ENCODE assay signal across 12 cellular contexts in the genomic region with DNA sequence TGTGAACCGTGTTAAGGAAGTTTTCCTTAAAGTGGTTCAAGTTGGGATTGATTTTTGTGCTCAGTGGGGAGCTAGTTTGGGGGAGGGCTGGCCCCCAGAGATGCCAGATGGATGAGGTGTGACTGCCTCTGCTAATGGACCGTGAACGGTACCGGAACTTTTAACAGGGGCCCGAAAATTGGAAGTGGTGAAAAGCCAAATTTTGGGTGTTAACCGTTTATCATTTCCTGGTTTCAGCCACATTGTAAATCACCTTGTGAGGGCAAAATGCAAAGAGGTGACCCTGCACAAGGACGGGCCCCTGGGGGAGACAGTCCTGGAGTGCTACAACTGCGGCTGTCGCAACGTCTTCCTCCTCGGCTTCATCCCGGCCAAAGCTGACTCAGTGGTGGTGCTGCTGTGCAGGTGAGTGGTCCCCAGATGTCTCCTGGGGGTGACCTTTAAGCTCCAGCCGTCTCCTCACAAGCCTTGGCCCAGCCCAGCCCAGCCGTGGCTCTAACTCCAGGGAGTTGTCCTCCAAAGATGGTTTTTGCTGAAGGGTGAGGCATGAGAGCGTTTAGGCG. TPM values are rescaled to one million over a fixed set of nuclear protein-coding genes. Genes with fewer than 3 reads are reported as not detected.
A peak's percentile ranks its signal among the peaks of the same experiment; 100 is the strongest.
DNase-seq lines count a peak whose midpoint lies in the region; ATAC-seq and TF ChIP-seq lines count a peak whose summit lies in the region.
"Had no signal": no experiment of that assay in that cellular context is flagged by ENCODE, and none has a peak within 500 bp of the region (broad histone marks: within the 10 kb centered on the region; RNA-seq: fewer than 3 reads in every experiment).

No MANE protein-coding gene starts in this region.

- peaks cover 94 to 98% (median 98%) of the 10 kb centered on the region in 11 experiments for H4K20me1 ChIP-seq in BLaER1 treated with 17β-estradiol and CSF1 and Interleukin-3, amounts not matched to agents 10 nM and 100 nM

- TF ChIP-seq CTCF in RWPE1 (conservative IDR thresholded peaks at IDR 0.05; ENCODE audit: low read depth), result no peak
- TF ChIP-seq CTCF in esophagus muscularis mucosa (IDR thresholded peaks at IDR 0.05), result no peak
- TF ChIP-seq CTCF in psoas muscle (IDR thresholded peaks at IDR 0.05), result no peak
- TF ChIP-seq CTCF in osteocyte (IDR thresholded peaks at IDR 0.05), result no peak

- TF ChIP-seq EP300 in esophagus muscularis mucosa (IDR thresholded peaks at IDR 0.05), result no peak

- peak overlapping the region; percentile 26 to 74 (median 60); a peak in 20 of 22 replicates for H3K9ac ChIP-seq in BLaER1 treated with 17β-estradiol and CSF1 and Interleukin-3, amounts not matched to agents 10 nM and 100 nM

- no peaks in the 10 kb centered on the region for H3K27me3 ChIP-seq in BLaER1 treated with 17β-estradiol and CSF1 and Interleukin-3, amounts not matched to agents 10 nM and 100 nM
- no peaks in the 10 kb centered on the region for H3K27me3 ChIP-seq in esophagus muscularis mucosa
- no peaks in the 10 kb centered on the region for H3K27me3 ChIP-seq in psoas muscle (ENCODE audit: insufficient read depth in 3 of 3, low read length in 2 of 3)
- H3K27me3 ChIP-seq: body of pancreas had no signal

- no peak overlapping the region for H3K27ac Mint-ChIP-seq in osteocyte (ENCODE audit: unreplicated experiment)

- 57% methylated on average over 15 of the region's 16 CpGs for WGBS in esophagus muscularis mucosa
- 59 to 63% (median 61%) methylated on average over 16 of the region's 16 CpGs for WGBS in psoas muscle, 3 donors

- intact Hi-C loops in esophagus muscularis mucosa (cut with DNase I), result loop anchor here (5.0 kb wide), 2 partner anchors 258 to 398 kb away; no protein-coding TSS in a partner anchor
- intact Hi-C loops in psoas muscle (cut with DNase I), result loop anchor here (5.0 to 10.0 kb wide), 3 partner anchors 165 to 398 kb away; a partner anchor contains a TSS

- no peaks in the 10 kb centered on the region for H3K27me3 Mint-ChIP-seq in osteocyte (ENCODE audit: unreplicated experiment)

- peak overlapping the region; percentile 80 to 99 (median 91) for H3K4me2 ChIP-seq in BLaER1 treated with 17β-estradiol and CSF1 and Interleukin-3, amounts not matched to agents 10 nM and 100 nM

- peak overlapping the region in 8 of 11 experiments; percentile 40 to 71 (median 62); a peak in 15 of 22 replicates for H3K27ac ChIP-seq in BLaER1 treated with 17β-estradiol and CSF1 and Interleukin-3, amounts not matched to agents 10 nM and 100 nM
- H3K27ac ChIP-seq in RWPE1 (peak overlapping the region; percentile 80), esophagus muscularis mucosa (replicated peaks in 1 of 4) (peak overlapping the region; percentile 75 to 81 (median 76)), psoas muscle (peak overlapping the region; percentile 67)

- DNase-seq in RWPE1 (ENCODE audit: low spot score) (no peak), esophagus muscularis mucosa (ENCODE audit: extremely low spot score) (no peak), psoas muscle (no peak), AG20443 (ENCODE audit: low spot score) (no peak), SHP77 treated with DMSO at 0.1 percent for 48 hours (lab: John Stamatoyannopoulos, UW) (no peak), osteocyte (ENCODE audit: extremely low spot score, unreplicated experiment) (no peak)
- DNase-seq: body of pancreas, DMS79, KBM-7, NCI-H69 had no signal

- H3K4me1 Mint-ChIP-seq in osteocyte (ENCODE audit: unreplicated experiment), result peaks cover 5% of the 10 kb centered on the region

- no peaks in the 10 kb centered on the region for H3K9me3 ChIP-seq in BLaER1 treated with 17β-estradiol and CSF1 and Interleukin-3, amounts not matched to agents 10 nM and 100 nM (replicated peaks in 1 of 11)
- H3K9me3 ChIP-seq in esophagus muscularis mucosa, result no peaks in the 10 kb centered on the region
- no peaks in the 10 kb centered on the region for H3K9me3 ChIP-seq in psoas muscle
- H3K9me3 ChIP-seq: body of pancreas had no signal

- H3K36me3 ChIP-seq in BLaER1 treated with 17β-estradiol and CSF1 and Interleukin-3, amounts not matched to agents 10 nM and 100 nM, result peaks cover 69 to 94% (median 81%) of the 10 kb centered on the region in 11 experiments
- peaks cover 40 to 60% (median 52%) of the 10 kb centered on the region in 4 donors for H3K36me3 ChIP-seq in esophagus muscularis mucosa
- peaks cover 0 to 64% of the 10 kb centered on the region in 2 donors for H3K36me3 ChIP-seq in psoas muscle (ENCODE audit: insufficient read depth in 1 of 2, low read depth in 1 of 2)

- POLR2A ChIA-PET in RWPE1 (lab: Yijun Ruan, JAX; ENCODE audit: low non-redundant PET), result no interaction called here

- ATAC-seq in psoas muscle (no peak), GM21390 (IDR thresholded peaks at IDR 0.05; ENCODE audit: unreplicated experiment) (no peak)
- ATAC-seq: body of pancreas had no signal

- H3K4me3 Mint-ChIP-seq in osteocyte (ENCODE audit: unreplicated experiment), result no peak overlapping the region

- TF ChIP-seq POLR2A in esophagus muscularis mucosa (IDR thresholded peaks at IDR 0.05; ENCODE audit: low read depth), result no peak

- peaks cover 52 to 63% (median 57%) of the 10 kb centered on the region in 10 experiments for H3K4me1 ChIP-seq in BLaER1 treated with 17β-estradiol and CSF1 and Interleukin-3, amounts not matched to agents 10 nM and 100 nM
- H3K4me1 ChIP-seq in esophagus muscularis mucosa, result peaks cover 49 to 66% (median 62%) of the 10 kb centered on the region in 4 donors
- H3K4me1 ChIP-seq in psoas muscle, result peaks cover 42% of the 10 kb centered on the region

- CTCF ChIA-PET in RWPE1 (lab: Yijun Ruan, JAX), result interaction anchor here (1.1 kb wide), 1 partner anchor 240 kb away, joined by 3 read pairs; no protein-coding TSS in a partner anchor

- H3K9me3 Mint-ChIP-seq in osteocyte (ENCODE audit: unreplicated experiment), result no peaks in the 10 kb centered on the region

- H3K36me3 Mint-ChIP-seq in osteocyte (ENCODE audit: unreplicated experiment), result peaks cover 32% of the 10 kb centered on the region

- H3K4me3 ChIP-seq in BLaER1 treated with 17β-estradiol and CSF1 and Interleukin-3, amounts not matched to agents 10 nM and 100 nM, result peak overlapping the region in 1 of 10 experiments; percentile 49; a peak in 2 of 20 replicates
- H3K4me3 ChIP-seq in esophagus muscularis mucosa (no peak overlapping the region), psoas muscle (no peak overlapping the region)
- H3K4me3 ChIP-seq: body of pancreas had no signal

RNA-seq across cellular contexts. Expression of a gene that starts 18.2 kb away (rescaled TPM):
- total RNA-seq in esophagus muscularis mucosa (100 to 1,000 TPM in 1 of 4 donors, 10 to 100 TPM in 3; 54.8 to 116 (median 77.4) TPM), psoas muscle (10 to 100 TPM; 34.6 to 45.0 (median 37.9) TPM), osteocyte (58.0 and 64.2 TPM in 2 replicates)
- 10 to 100 TPM; 15.6 to 34.5 (median 34.4) TPM for polyA plus RNA-seq in psoas muscle

RNA-seq across cellular contexts. Expression of a gene that starts 46.0 kb away (rescaled TPM):
- total RNA-seq in esophagus muscularis mucosa, result 1 to 10 TPM in 3 of 4 donors, under 1 TPM in 1; 0.42 to 3.2 (median 1.1) TPM
- total RNA-seq in psoas muscle, result 1 to 10 TPM; 4.3 to 6.4 (median 5.3) TPM
- polyA plus RNA-seq in psoas muscle, result 1 to 10 TPM; 2.1 to 4.6 (median 4.0) TPM
- 6.5 and 8.5 TPM in 2 replicates for total RNA-seq in osteocyte

RNA-seq across cellular contexts. Expression of a gene that starts 58.8 kb away (rescaled TPM):
- under 1 TPM; 0.33 to 0.83 (median 0.62) TPM for total RNA-seq in esophagus muscularis mucosa
- 1 to 10 TPM in 2 of 4 donors, under 1 TPM in 1, not detected in 1; 0.12 to 1.8 (median 1.5) TPM for total RNA-seq in psoas muscle
- polyA plus RNA-seq in psoas muscle, result under 1 TPM; 0.10 to 0.94 (median 0.75) TPM
- total RNA-seq in osteocyte, result 0.13 and 0.57 TPM in 2 replicates
